ENCODE assay signal across 22 cellular contexts in genomic region chr1:226210571-226211176, GRCh38. TPM values are rescaled to one million over a fixed set of nuclear protein-coding genes. Genes with fewer than 3 reads are reported as not detected.
DNase-seq lines count a peak whose midpoint lies in the region; ATAC-seq, FAIRE-seq and TF ChIP-seq lines count a peak whose summit lies in the region.
"Had no signal": no experiment of that assay in that cellular context is flagged by ENCODE, and none has a peak within 500 bp of the region (broad histone marks: within the 10 kb centered on the region; RNA-seq: fewer than 3 reads in every experiment).

No MANE protein-coding gene starts in this region.

- no peak overlapping the region for H3K4me3 ChIP-seq in HepG2 (replicated peaks in 1 of 3; ENCODE audit: insufficient read depth in 1 of 3, low read depth in 2 of 3, low read length in 3 of 3)
- H3K4me3 ChIP-seq in right lobe of liver = no peak overlapping the region
- H3K4me3 ChIP-seq in iPS-20b (ENCODE audit: low read length) = peak overlapping the region; percentile 13; the same call in 1 of the 2 replicates
- H3K4me3 ChIP-seq: A549, MG63 had no signal

- H2AFZ ChIP-seq in HepG2 (ENCODE audit: low read length) = no peak overlapping the region

- intact Hi-C loops in HepG2 (cut with micrococcal nuclease; ENCODE audit: unreplicated experiment) = no loop called here
- intact Hi-C loops in right lobe of liver (cut with DNase I) = no loop called here

- DNase-seq in HepG2 (ENCODE audit: low spot score) = no peak
- DNase-seq in right lobe of liver = no peak
- peak; percentile 57 for DNase-seq in WTC11 (ENCODE audit: low spot score)
- DNase-seq in NCI-H748 treated with DMSO at 0.1 percent for 48 hours (lab: John Stamatoyannopoulos, UW) = no peak
- DNase-seq in stimulated activated naive CD4-positive, alpha-beta T cell treated with Interleukin-2 at 50 U/mL for 16 hours (lab: John Stamatoyannopoulos, UW) = no peak
- DNase-seq in cortex of kidney (lab: John Stamatoyannopoulos, UW) = no peak
- DNase-seq: GDM1, HCEC 1CT, MG63, NCI-H1048, NCI-H1417 treated with DMSO at 0.1 percent for 48 hours, NCI-H1930 had no signal

- TF ChIP-seq CTCF in HepG2 (CRISPR knock-in tag; IDR thresholded peaks at IDR 0.05) (no peak), right lobe of liver (IDR thresholded peaks at IDR 0.05) (no peak), WTC11 (IDR thresholded peaks at IDR 0.05) (no peak)

- no peaks in the 10 kb centered on the region for H3K36me3 Mint-ChIP-seq in WTC11
- H3K36me3 Mint-ChIP-seq: CD14-positive monocyte had no signal

- H3K27ac ChIP-seq in HepG2 (ENCODE audit: extremely low read length, insufficient read depth, low read length) (no peak overlapping the region), right lobe of liver (no peak overlapping the region), iPS-20b (ENCODE audit: low read length) (no peak overlapping the region)
- H3K27ac ChIP-seq: A549 had no signal

- no peaks in the 10 kb centered on the region for H3K9me3 ChIP-seq in HepG2 (ENCODE audit: low read length)
- H3K9me3 ChIP-seq in right lobe of liver = no peaks in the 10 kb centered on the region
- H3K9me3 ChIP-seq in iPS-20b (ENCODE audit: insufficient read depth, low read depth, low read length) = no peaks in the 10 kb centered on the region
- H3K9me3 ChIP-seq: A549, MG63 had no signal

- FAIRE-seq in HepG2 (lab: Jason Lieb, UNC) = no peak
- FAIRE-seq: A549, HTR-8/SVneo had no signal

- no TSS peak for BruUV-seq in HepG2 (replicated peaks; lab: Mats Ljungman, UMichigan)

- H3K79me2 ChIP-seq in HepG2 (ENCODE audit: insufficient read depth, low read length) = no peaks in the 10 kb centered on the region

- H3K27me3 Mint-ChIP-seq in WTC11 (ENCODE audit: low read depth) = peaks cover 4% of the 10 kb centered on the region
- H3K27me3 Mint-ChIP-seq: B cell had no signal

- peaks cover 33% of the 10 kb centered on the region for H3K4me1 ChIP-seq in HepG2 (ENCODE audit: insufficient read depth, low read length)
- no peaks in the 10 kb centered on the region for H3K4me1 ChIP-seq in right lobe of liver
- H3K4me1 ChIP-seq in iPS-20b (ENCODE audit: insufficient read depth, low read length) = peaks cover 22% of the 10 kb centered on the region
- H3K4me1 ChIP-seq: A549 had no signal

- H4K20me1 ChIP-seq in HepG2 (ENCODE audit: insufficient read depth, low read length) = no peaks in the 10 kb centered on the region

- no peak overlapping the region for H3K9ac ChIP-seq in HepG2 (ENCODE audit: insufficient read depth, low read depth, low read length)
- no peak overlapping the region for H3K9ac ChIP-seq in iPS-20b (ENCODE audit: low read depth, low read length)

- WGBS in HepG2 (ENCODE audit: low lambda C conversion rate) = 53% methylated on average over 3 of the region's 7 CpGs
- 61% methylated on average over 2 of the region's 7 CpGs for WGBS in right lobe of liver (ENCODE audit: insufficient coverage, low coverage, low lambda C conversion rate, missing lambda C conversion rate)

- ATAC-seq in HepG2 (no peak), right lobe of liver (no peak), WTC11 (peak; percentile 22), GM19397 (IDR thresholded peaks at IDR 0.05; ENCODE audit: unreplicated experiment) (no peak)
- ATAC-seq: A549, Panc1, SK-N-SH treated with all-trans-retinoic acid at 6 μM for 48 hours had no signal

- in situ Hi-C loops in HepG2 (cut with HindIII; ENCODE audit: extremely low pct_ligation_motif_present, low pct_unique_long_range_greater_than_20kb) = no loop called here

- H3K27ac Mint-ChIP-seq in WTC11 = no peak overlapping the region
- H3K27ac Mint-ChIP-seq: B cell had no signal

- H3K9me3 Mint-ChIP-seq in WTC11 = no peaks in the 10 kb centered on the region; the same call in 1 of the 2 replicates

- POLR2A ChIA-PET in HepG2 (lab: Yijun Ruan, JAX) (interaction anchor here (1.4 kb wide), 1 partner anchor 12 kb away, joined by 4 read pairs; the partner anchor contains the start of gene MIXL1), WTC11 (lab: Charles Lee) (no interaction called here)

- H3K4me2 ChIP-seq in HepG2 (ENCODE audit: low read depth, low read length) = no peak overlapping the region
- H3K4me2 ChIP-seq: A549 had no signal

- CTCF ChIA-PET in HepG2 (lab: Yijun Ruan, JAX; ENCODE audit: low intra/inter-chr PET ratio, low total read pairs) = no interaction called here
- CTCF ChIA-PET in WTC11 (lab: Charles Lee) = interaction anchor here (2.6 to 4.0 kb wide), 3 partner anchors 10 to 85 kb away, joined by 8 to 17 read pairs (median 16); no protein-coding TSS in a partner anchor

- no peak for TF ChIP-seq EP300 in HepG2 (IDR thresholded peaks at IDR 0.05; ENCODE audit: low read depth in 2 of 2, low read length in 2 of 2)
- no peak for TF ChIP-seq EP300 in HepG2 (CRISPR knock-in tag; IDR thresholded peaks at IDR 0.05; ENCODE audit: borderline replicate concordance)

- peaks cover 49% of the 10 kb centered on the region for H3K4me1 Mint-ChIP-seq in WTC11
- H3K4me1 Mint-ChIP-seq: CD14-positive monocyte had no signal

- TF ChIP-seq RAD21 in HepG2 (CRISPR knock-in tag; IDR thresholded peaks at IDR 0.05) = no peak

- H3K4me3 Mint-ChIP-seq in WTC11 = no peak overlapping the region; the same call in 1 of the 2 replicates
- H3K4me3 Mint-ChIP-seq: B cell, CD14-positive monocyte had no signal

- peaks cover 2 to 26% of the 10 kb centered on the region in 2 experiments; a peak in 3 of 5 replicates for H3K27me3 ChIP-seq in HepG2 (ENCODE audit: control insufficient read depth in 1 of 2, insufficient read depth in 2 of 2, low read length in 2 of 2)
- no peaks in the 10 kb centered on the region for H3K27me3 ChIP-seq in right lobe of liver
- H3K27me3 ChIP-seq in iPS-20b (ENCODE audit: insufficient read depth, low read length) = peaks cover 11% of the 10 kb centered on the region; the same call in 1 of the 2 replicates
- H3K27me3 ChIP-seq: MG63 had no signal

- no peaks in the 10 kb centered on the region for H3K36me3 ChIP-seq in HepG2 (replicated peaks in 1 of 2; ENCODE audit: control insufficient read depth in 1 of 2, insufficient read depth in 2 of 2, low read length in 2 of 2)
- H3K36me3 ChIP-seq in right lobe of liver = no peaks in the 10 kb centered on the region
- no peaks in the 10 kb centered on the region for H3K36me3 ChIP-seq in iPS-20b (ENCODE audit: insufficient read depth, low read depth, low read length)
- H3K36me3 ChIP-seq: MG63 had no signal

- TF ChIP-seq POLR2A in HepG2 (IDR thresholded peaks at IDR 0.05; ENCODE audit: insufficient read depth in 1 of 2, low read depth in 2 of 2, low read length in 2 of 2) = no peak
- no peak for TF ChIP-seq POLR2A in right lobe of liver (IDR thresholded peaks at IDR 0.05)

RNA-seq across cellular contexts. Expression of gene MIXL1, which starts 12.8 kb away (rescaled TPM):
- 7.6 and 8.6 TPM in 2 replicates for total RNA-seq in HepG2 (2016; rRNA removed; fragmentation: Illumina TruSeq; extraction: Trizol)
- total RNA-seq in HepG2 (2016; cell fraction: cytosol; rRNA removed; fragmentation: Illumina TruSeq; extraction: Trizol; ENCODE audit: low read depth) = 2.6 and 2.8 TPM in 2 replicates
- total RNA-seq in HepG2 (2016; cell fraction: insoluble cytoplasmic fraction; rRNA removed; fragmentation: Illumina TruSeq; extraction: Trizol) = 8.2 and 9.4 TPM in 2 replicates
- 9.0 and 9.1 TPM in 2 replicates for total RNA-seq in HepG2 (2016; cell fraction: membrane; rRNA removed; fragmentation: Illumina TruSeq; extraction: Trizol)
- 3.9 and 5.5 TPM in 2 replicates for total RNA-seq in HepG2 (2016; cell fraction: nucleus; rRNA removed; fragmentation: Illumina TruSeq; extraction: Trizol)
- polyA plus RNA-seq in HepG2 (2011; rRNA removed) = 12.5 and 18.5 TPM in 2 replicates
- 13.8 and 17.1 TPM in 2 replicates for polyA plus RNA-seq in HepG2 (2011; cell fraction: cytosol; rRNA removed)
- polyA plus RNA-seq in HepG2 (2011; cell fraction: nucleus; rRNA removed) = 2.2 and 4.1 TPM in 2 replicates
- polyA plus RNA-seq in HepG2 (2012) = 5.2 and 28.7 TPM in 2 replicates
- polyA plus RNA-seq in HepG2 (2016; cell fraction: cytosol; fragmentation: Illumina TruSeq; extraction: Trizol; ENCODE audit: low read depth) = 8.5 and 8.8 TPM in 2 replicates
- polyA plus RNA-seq in HepG2 (2016; cell fraction: insoluble cytoplasmic fraction; fragmentation: Illumina TruSeq; extraction: Trizol; ENCODE audit: low read depth) = 33.2 and 42.8 TPM in 2 replicates
- 21.0 and 21.4 TPM in 2 replicates for polyA plus RNA-seq in HepG2 (2016; cell fraction: membrane; fragmentation: Illumina TruSeq; extraction: Trizol; ENCODE audit: low read depth)
- polyA plus RNA-seq in HepG2 (2016; cell fraction: nucleus; fragmentation: Illumina TruSeq; extraction: Trizol; ENCODE audit: insufficient read depth, low read depth) = 17.4 and 21.8 TPM in 2 replicates
- polyA minus RNA-seq in HepG2 (2011; rRNA and poly(A)+ RNA removed; ENCODE audit: low replicate concordance) = 29.1 TPM in 1 of 2 replicates, not detected in the other
- 8.1 and 8.9 TPM in 2 replicates for polyA minus RNA-seq in HepG2 (2011; cell fraction: cytosol; rRNA and poly(A)+ RNA removed)
- 4.1 and 5.3 TPM in 2 replicates for polyA minus RNA-seq in HepG2 (2011; cell fraction: nucleus; rRNA and poly(A)+ RNA removed)
- total RNA-seq in right lobe of liver = under 1 TPM in 1 of 6 experiments, not detected in 5; 0.29 TPM
- 5.1 to 6.4 TPM (median 5.6 TPM) in 3 replicates for total RNA-seq in WTC11 (2021)
- total RNA-seq: LHCN-M2, NCI-H460 had no signal
- polyA plus RNA-seq: CD14-positive monocyte had no signal

RNA-seq across cellular contexts. Expression of gene ACBD3, which starts 24.1 kb away (rescaled TPM):
- 39.3 and 59.0 TPM in 2 replicates for total RNA-seq in HepG2 (2016; rRNA removed; fragmentation: Illumina TruSeq; extraction: Trizol)
- total RNA-seq in HepG2 (2016; cell fraction: cytosol; rRNA removed; fragmentation: Illumina TruSeq; extraction: Trizol; ENCODE audit: low read depth) = 2.3 and 3.6 TPM in 2 replicates
- 39.7 and 56.7 TPM in 2 replicates for total RNA-seq in HepG2 (2016; cell fraction: insoluble cytoplasmic fraction; rRNA removed; fragmentation: Illumina TruSeq; extraction: Trizol)
- total RNA-seq in HepG2 (2016; cell fraction: membrane; rRNA removed; fragmentation: Illumina TruSeq; extraction: Trizol) = 10.1 and 13.7 TPM in 2 replicates
- total RNA-seq in HepG2 (2016; cell fraction: nucleus; rRNA removed; fragmentation: Illumina TruSeq; extraction: Trizol) = 22.6 and 23.2 TPM in 2 replicates
- 19.4 and 24.3 TPM in 2 replicates for polyA plus RNA-seq in HepG2 (2011; rRNA removed)
- 12.3 and 17.8 TPM in 2 replicates for polyA plus RNA-seq in HepG2 (2011; cell fraction: cytosol; rRNA removed)
- polyA plus RNA-seq in HepG2 (2011; cell fraction: nucleus; rRNA removed) = 8.4 and 8.6 TPM in 2 replicates
- 17.3 and 26.9 TPM in 2 replicates for polyA plus RNA-seq in HepG2 (2012)
- polyA plus RNA-seq in HepG2 (2016; cell fraction: cytosol; fragmentation: Illumina TruSeq; extraction: Trizol; ENCODE audit: low read depth) = 1.1 and 1.2 TPM in 2 replicates
- polyA plus RNA-seq in HepG2 (2016; cell fraction: insoluble cytoplasmic fraction; fragmentation: Illumina TruSeq; extraction: Trizol; ENCODE audit: low read depth) = 54.1 and 54.3 TPM in 2 replicates
- polyA plus RNA-seq in HepG2 (2016; cell fraction: membrane; fragmentation: Illumina TruSeq; extraction: Trizol; ENCODE audit: low read depth) = 4.5 and 5.6 TPM in 2 replicates
- polyA plus RNA-seq in HepG2 (2016; cell fraction: nucleus; fragmentation: Illumina TruSeq; extraction: Trizol; ENCODE audit: insufficient read depth, low read depth) = 27.5 and 28.4 TPM in 2 replicates
- polyA minus RNA-seq in HepG2 (2011; rRNA and poly(A)+ RNA removed; ENCODE audit: low replicate concordance) = 11.0 and 11.5 TPM in 2 replicates
- polyA minus RNA-seq in HepG2 (2011; cell fraction: cytosol; rRNA and poly(A)+ RNA removed) = 28.0 and 28.4 TPM in 2 replicates
- 17.9 and 19.4 TPM in 2 replicates for polyA minus RNA-seq in HepG2 (2011; cell fraction: nucleus; rRNA and poly(A)+ RNA removed)
- 10 to 100 TPM; 14.6 to 23.6 (median 17.5) TPM for total RNA-seq in right lobe of liver
- total RNA-seq in WTC11 (2021) = 30.5 to 38.9 TPM (median 31.1 TPM) in 3 replicates

Comparison
In these comparisons a context has a peak if more than half of its experiments do, and no peak if none do; other contexts are left out.
1. Of the 50 proteins assayed by ChIP-seq in both HepG2 and WTC11: peak only in HepG2: none; only in WTC11: ETV6, FOXP4, MAX, USF2 and ZNF281; in both: none; in neither: 45.